8 cellular contexts compared by ENCODE assay signal in genomic region chr2:98508690-98509054, GRCh38.
DNase-seq lines count a peak whose midpoint lies in the region; ATAC-seq and TF ChIP-seq lines count a peak whose summit lies in the region.

No MANE protein-coding gene starts in this region.

- no peaks in the 10 kb centered on the region for H3K27me3 Mint-ChIP-seq in activated CD8-positive, alpha-beta T cell treated with anti-CD3 and anti-CD28 coated beads, Interleukin-2, amount 10 ng/mL, durations not matched to agents 7 days and 5 days (ENCODE audit: low read depth)

- no peaks in the 10 kb centered on the region for H3K27me3 ChIP-seq in esophagus squamous epithelium
- no peaks in the 10 kb centered on the region for H3K27me3 ChIP-seq in SJCRH30

- no peaks in the 10 kb centered on the region for H3K9me3 Mint-ChIP-seq in activated CD8-positive, alpha-beta T cell treated with anti-CD3 and anti-CD28 coated beads, Interleukin-2, amount 10 ng/mL, durations not matched to agents 7 days and 5 days (ENCODE audit: insufficient read depth)

- peak; percentile 80 for ATAC-seq in activated CD8-positive, alpha-beta T cell treated with anti-CD3 and anti-CD28 coated beads, Interleukin-2, amount 10 ng/mL, durations not matched to agents 7 days and 5 days
- ATAC-seq in GM21367 (IDR thresholded peaks at IDR 0.05; ENCODE audit: unreplicated experiment) (no peak), GM21360 (IDR thresholded peaks at IDR 0.05; ENCODE audit: unreplicated experiment) (no peak)

- H3K4me3 ChIP-seq in Jurkat, Clone E6-1 (ENCODE audit: low read length) = no peak overlapping the region
- H3K4me3 ChIP-seq in esophagus squamous epithelium = no peak overlapping the region
- H3K4me3 ChIP-seq in SJCRH30 = no peak overlapping the region

- H3K27ac ChIP-seq in esophagus squamous epithelium = peak overlapping the region in 3 of 4 donors; percentile 49 to 78 (median 68)
- no peak overlapping the region for H3K27ac ChIP-seq in SJCRH30

- CTCF ChIA-PET in activated CD8-positive, alpha-beta T cell treated with anti-CD3 and anti-CD28 coated beads, Interleukin-2, amount 10 ng/mL, durations not matched to agents 7 days and 5 days (lab: Charles Lee) = interaction anchor here (1.5 to 3.0 kb wide), 3 partner anchors 21 to 99 kb away, joined by 4 to 15 read pairs (median 12); no protein-coding TSS in a partner anchor

- H3K36me3 ChIP-seq in esophagus squamous epithelium (no peaks in the 10 kb centered on the region), SJCRH30 (no peaks in the 10 kb centered on the region)

- DNase-seq in Jurkat, Clone E6-1 (ENCODE audit: low read depth, low spot score) = peak; percentile 80
- peak; percentile 62 for DNase-seq in activated CD8-positive, alpha-beta T cell treated with anti-CD3 and anti-CD28 coated beads, Interleukin-2, amount 10 ng/mL, durations not matched to agents 7 days and 5 days
- no peak for DNase-seq in esophagus squamous epithelium (lab: John Stamatoyannopoulos, UW)
- peak; percentile 28 to 66 (median 63) for DNase-seq in stimulated activated CD4-positive, alpha-beta T cell treated with anti-CD3 and anti-CD28 coated beads, Interleukin-12 subunit alpha, Interleukin-12 subunit beta, amount 100 ng/mL, for 48 hours (ENCODE audit: low read depth in 2 of 3, low spot score in 1 of 3)
- no peak for DNase-seq in NCI-H526 (lab: John Stamatoyannopoulos, UW)
- no peak for DNase-seq in SJCRH30

- 79 to 97% methylated on average over 7 to 8 of the region's 9 CpGs for WGBS in esophagus squamous epithelium, 2 donors

- peaks cover 74% of the 10 kb centered on the region for H3K36me3 Mint-ChIP-seq in activated CD8-positive, alpha-beta T cell treated with anti-CD3 and anti-CD28 coated beads, Interleukin-2, amount 10 ng/mL, durations not matched to agents 7 days and 5 days (ENCODE audit: low read depth)

- H3K4me3 Mint-ChIP-seq in activated CD8-positive, alpha-beta T cell treated with anti-CD3 and anti-CD28 coated beads, Interleukin-2, amount 10 ng/mL, durations not matched to agents 7 days and 5 days = peak overlapping the region; percentile 0

- peak overlapping the region; percentile 81 for H3K27ac Mint-ChIP-seq in activated CD8-positive, alpha-beta T cell treated with anti-CD3 and anti-CD28 coated beads, Interleukin-2, amount 10 ng/mL, durations not matched to agents 7 days and 5 days

- H3K4me1 ChIP-seq in esophagus squamous epithelium (peaks cover 4 to 58% (median 37%) of the 10 kb centered on the region in 3 donors), SJCRH30 (no peaks in the 10 kb centered on the region)

- H3K9me3 ChIP-seq in esophagus squamous epithelium (no peaks in the 10 kb centered on the region), SJCRH30 (replicated peaks) (no peaks in the 10 kb centered on the region)

- H3K4me1 Mint-ChIP-seq in activated CD8-positive, alpha-beta T cell treated with anti-CD3 and anti-CD28 coated beads, Interleukin-2, amount 10 ng/mL, durations not matched to agents 7 days and 5 days (ENCODE audit: low read depth) = peaks cover 96% of the 10 kb centered on the region

- peak in 1 of 4 donors; percentile 39 for TF ChIP-seq POLR2A in esophagus squamous epithelium (IDR thresholded peaks at IDR 0.05)

- POLR2A ChIA-PET in activated CD8-positive, alpha-beta T cell treated with anti-CD3 and anti-CD28 coated beads, Interleukin-2, amount 10 ng/mL, durations not matched to agents 7 days and 5 days (lab: Charles Lee) = interaction anchor here (1.4 kb wide), 1 partner anchor 20 kb away, joined by 3 read pairs; no protein-coding TSS in a partner anchor

- no peak for TF ChIP-seq CTCF in esophagus squamous epithelium (IDR thresholded peaks at IDR 0.05)

- intact Hi-C loops in esophagus squamous epithelium (cut with DNase I) = no loop called here

Comparison
In these comparisons a context has a peak if more than half of its experiments do, and no peak if none do; other contexts are left out.
1. DNase-seq: peak in Jurkat, Clone E6-1 (single experiment), activated CD8-positive, alpha-beta T cell treated with anti-CD3 and anti-CD28 coated beads, Interleukin-2, amount 10 ng/mL, durations not matched to agents 7 days and 5 days (single experiment) and stimulated activated CD4-positive, alpha-beta T cell treated with anti-CD3 and anti-CD28 coated beads, Interleukin-12 subunit alpha, Interleukin-12 subunit beta, amount 100 ng/mL, for 48 hours (3 of 3); none in esophagus squamous epithelium (single experiment), NCI-H526 (0 of 2) and SJCRH30 (0 of 2).